Comparison of ENCODE assay signal across 14 cellular contexts in the genomic region with DNA sequence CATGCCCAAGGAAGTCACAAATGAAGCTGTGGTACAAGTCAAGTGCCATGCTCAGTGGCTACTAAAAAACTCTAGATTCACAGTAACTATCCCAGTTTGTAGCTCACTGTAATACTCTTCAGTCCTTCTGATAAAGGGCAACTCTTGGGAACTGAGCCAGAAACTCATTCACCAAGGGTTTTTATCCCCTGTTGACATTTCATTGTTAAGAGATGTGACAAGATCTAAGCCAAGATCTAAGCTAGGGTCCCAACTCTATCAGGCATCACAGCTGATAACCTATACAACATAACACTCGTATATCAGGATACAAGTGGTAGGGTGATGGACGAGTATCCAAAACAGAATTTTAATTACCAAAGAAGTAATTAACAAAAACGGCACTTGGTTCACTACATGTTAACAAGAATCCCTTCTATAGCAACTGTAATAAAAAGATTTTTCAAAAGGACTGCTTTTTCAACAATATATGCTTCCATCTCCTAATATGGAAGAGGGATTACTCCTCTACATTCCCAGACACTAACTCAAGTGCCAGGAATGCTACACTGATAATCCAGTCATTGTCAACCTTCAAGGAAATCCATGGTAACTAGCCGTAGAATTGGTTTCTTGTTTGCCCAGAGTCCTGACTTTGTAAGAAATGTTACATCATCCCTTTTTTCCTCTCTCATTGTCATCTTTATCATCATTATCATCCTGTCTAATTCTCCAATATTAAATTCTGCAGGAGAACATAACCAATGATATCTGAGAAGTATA.
DNase-seq lines count a peak whose midpoint lies in the region; ATAC-seq, FAIRE-seq and TF ChIP-seq lines count a peak whose summit lies in the region.
"Had no signal": no experiment of that assay in that cellular context is flagged by ENCODE, and none has a peak within 500 bp of the region (broad histone marks: within the 10 kb centered on the region; RNA-seq: fewer than 3 reads in every experiment).

No MANE protein-coding gene starts in this region.

- peak; percentile 46 for DNase-seq in A673 (ENCODE audit: low spot score)
- no peak for DNase-seq in H54 (ENCODE audit: insufficient read length, low spot score)
- peak; percentile 98 for DNase-seq in astrocyte (ENCODE audit: low read depth)
- no peak for DNase-seq in right cardiac atrium
- DNase-seq in endothelial cell (ENCODE audit: low spot score), result no peak
- DNase-seq in NCI-H510A (lab: John Stamatoyannopoulos, UW), result no peak
- no peak for DNase-seq in NCI-H1694 treated with DMSO at 0.1 percent for 48 hours (lab: John Stamatoyannopoulos, UW)
- DNase-seq in sigmoid colon, result no peak
- DNase-seq: activated CD4-positive, alpha-beta T cell treated with anti-CD3 and anti-CD28 coated beads for 36 hours; activated naive CD8-positive, alpha-beta T cell treated with anti-CD3 and anti-CD28 coated beads, Interleukin-2, amount 50 U/mL, for 24 hours; stimulated activated CD4-positive, alpha-beta T cell treated with anti-CD3 and anti-CD28 coated beads, Interleukin-2, amount 100 ng/mL, for 24 hours; testis had no signal

- BruUV-seq in A673 (replicated peaks; lab: Mats Ljungman, UMichigan), result no TSS peak

- H2AFZ ChIP-seq in astrocyte (ENCODE audit: low read depth, low read length), result no peak overlapping the region

- FAIRE-seq in H54 (lab: Jason Lieb, UNC) (peak; percentile 64), astrocyte (lab: Jason Lieb, UNC) (peak; percentile 99)

- peaks cover 4% of the 10 kb centered on the region for H3K36me3 Mint-ChIP-seq in astrocyte (ENCODE audit: low read depth, unreplicated experiment)
- H3K36me3 Mint-ChIP-seq in endothelial cell (ENCODE audit: low read depth, unreplicated experiment), result peaks cover under 1% of the 10 kb centered on the region

- H3K9me3 ChIP-seq in A673 (ENCODE audit: low read depth, low read length, poor library complexity, severe bottlenecking) (peaks cover 4% of the 10 kb centered on the region), astrocyte (ENCODE audit: insufficient read depth, low read depth, low read length) (no peaks in the 10 kb centered on the region), right cardiac atrium (ENCODE audit: control insufficient read depth, low read length) (no peaks in the 10 kb centered on the region), sigmoid colon (no peaks in the 10 kb centered on the region)
- H3K9me3 ChIP-seq: testis had no signal

- peak overlapping the region; percentile 74 for H3K4me2 ChIP-seq in astrocyte (ENCODE audit: low read length)

- POLR2A ChIA-PET in A673 (lab: Charles Lee; ENCODE audit: low non-redundant PET), result no interaction called here

- CTCF ChIA-PET in A673 (lab: Charles Lee), result no interaction called here

- H3K4me1 ChIP-seq in A673 (ENCODE audit: insufficient read depth, low read length, poor library complexity, severe bottlenecking) (peaks cover 6% of the 10 kb centered on the region), astrocyte (ENCODE audit: insufficient read depth, low read length) (peaks cover 46% of the 10 kb centered on the region), right cardiac atrium (ENCODE audit: control insufficient read depth, insufficient read depth, low read length) (peaks cover under 1% of the 10 kb centered on the region), sigmoid colon (no peaks in the 10 kb centered on the region)
- H3K4me1 ChIP-seq: testis had no signal

- no peaks in the 10 kb centered on the region for H4K20me1 ChIP-seq in astrocyte (ENCODE audit: insufficient read depth, low read length)

- intact Hi-C loops in A673 (cut with micrococcal nuclease; ENCODE audit: unreplicated experiment), result no loop called here
- intact Hi-C loops in right cardiac atrium (cut with DNase I), result no loop called here
- intact Hi-C loops in sigmoid colon (cut with DNase I), result no loop called here

- peak; percentile 53 to 57 for ATAC-seq in right cardiac atrium
- ATAC-seq: activated CD4-positive, alpha-beta T cell treated with anti-CD3 and anti-CD28 coated beads for 36 hours; activated naive CD8-positive, alpha-beta T cell treated with anti-CD3 and anti-CD28 coated beads, Interleukin-2, amount 50 U/mL, for 24 hours; Panc1 had no signal

- H3K27ac ChIP-seq in A673 (ENCODE audit: low read depth, low read length, poor library complexity, severe bottlenecking), result no peak overlapping the region
- H3K27ac ChIP-seq in astrocyte (ENCODE audit: low read depth, low read length), result peak overlapping the region; percentile 99
- H3K27ac ChIP-seq in right cardiac atrium (ENCODE audit: low read length), result peak overlapping the region; percentile 59
- H3K27ac ChIP-seq in sigmoid colon, result no peak overlapping the region
- H3K27ac ChIP-seq: C4-2B, testis had no signal

- H3K4me3 ChIP-seq in A673 (ENCODE audit: low read depth, low read length, poor library complexity, severe bottlenecking), result no peak overlapping the region
- peak overlapping the region; percentile 24 for H3K4me3 ChIP-seq in astrocyte (ENCODE audit: insufficient read depth, low read depth, low read length)
- no peak overlapping the region for H3K4me3 ChIP-seq in right cardiac atrium (ENCODE audit: low read length)
- no peak overlapping the region for H3K4me3 ChIP-seq in sigmoid colon
- H3K4me3 ChIP-seq: testis had no signal

- H3K36me3 ChIP-seq in A673 (ENCODE audit: insufficient read depth, low read length, poor library complexity, severe bottlenecking) (no peaks in the 10 kb centered on the region), astrocyte (ENCODE audit: insufficient read depth, low read length) (no peaks in the 10 kb centered on the region), sigmoid colon (no peaks in the 10 kb centered on the region)

- H3K27ac Mint-ChIP-seq in astrocyte (ENCODE audit: unreplicated experiment) (peak overlapping the region; percentile 99), endothelial cell (ENCODE audit: unreplicated experiment) (no peak overlapping the region)
- H3K27ac Mint-ChIP-seq: activated CD4-positive, alpha-beta T cell treated with anti-CD3 and anti-CD28 coated beads for 36 hours; activated naive CD8-positive, alpha-beta T cell treated with anti-CD3 and anti-CD28 coated beads, Interleukin-2, amount 50 U/mL, for 24 hours had no signal

- TF ChIP-seq POLR2A in H54 (IDR thresholded peaks at IDR 0.05; ENCODE audit: low read depth, low read length) (no peak), sigmoid colon (IDR thresholded peaks at IDR 0.05) (no peak)

- H3K9me3 Mint-ChIP-seq in astrocyte (ENCODE audit: unreplicated experiment) (peaks cover 5% of the 10 kb centered on the region), endothelial cell (ENCODE audit: unreplicated experiment) (no peaks in the 10 kb centered on the region)

- H3K4me3 Mint-ChIP-seq in astrocyte (ENCODE audit: unreplicated experiment), result peak overlapping the region; percentile 12
- no peak overlapping the region for H3K4me3 Mint-ChIP-seq in endothelial cell (ENCODE audit: unreplicated experiment)
- H3K4me3 Mint-ChIP-seq: activated CD4-positive, alpha-beta T cell treated with anti-CD3 and anti-CD28 coated beads for 36 hours; activated naive CD8-positive, alpha-beta T cell treated with anti-CD3 and anti-CD28 coated beads, Interleukin-2, amount 50 U/mL, for 24 hours had no signal

- no peak for TF ChIP-seq CTCF in A673 (conservative IDR thresholded peaks at IDR 0.05; ENCODE audit: low read depth, low read length)
- TF ChIP-seq CTCF in astrocyte (IDR thresholded peaks at IDR 0.05; ENCODE audit: insufficient read depth, low read depth, low read length), result no peak
- no peak for TF ChIP-seq CTCF in endothelial cell (IDR thresholded peaks at IDR 0.05; ENCODE audit: unreplicated experiment)
- no peak for TF ChIP-seq CTCF in sigmoid colon (IDR thresholded peaks at IDR 0.05)

- H3K27me3 ChIP-seq in A673 (replicated peaks; ENCODE audit: insufficient read depth, low read depth, low read length, poor library complexity) (peaks cover 8% of the 10 kb centered on the region), astrocyte (ENCODE audit: insufficient read depth, low read length) (no peaks in the 10 kb centered on the region), right cardiac atrium (ENCODE audit: control insufficient read depth, insufficient read depth) (no peaks in the 10 kb centered on the region), sigmoid colon (no peaks in the 10 kb centered on the region)
- H3K27me3 ChIP-seq: testis had no signal

- H3K27me3 Mint-ChIP-seq in astrocyte (ENCODE audit: low read depth, unreplicated experiment), result no peaks in the 10 kb centered on the region
- H3K27me3 Mint-ChIP-seq in endothelial cell (ENCODE audit: unreplicated experiment), result peaks cover under 1% of the 10 kb centered on the region
- H3K27me3 Mint-ChIP-seq: activated CD4-positive, alpha-beta T cell treated with anti-CD3 and anti-CD28 coated beads for 36 hours; activated naive CD8-positive, alpha-beta T cell treated with anti-CD3 and anti-CD28 coated beads, Interleukin-2, amount 50 U/mL, for 24 hours had no signal

- H3K4me1 Mint-ChIP-seq in astrocyte (ENCODE audit: low read depth, unreplicated experiment) (peaks cover 57% of the 10 kb centered on the region), endothelial cell (ENCODE audit: unreplicated experiment) (peaks cover 25% of the 10 kb centered on the region)
- H3K4me1 Mint-ChIP-seq: activated CD4-positive, alpha-beta T cell treated with anti-CD3 and anti-CD28 coated beads for 36 hours; activated naive CD8-positive, alpha-beta T cell treated with anti-CD3 and anti-CD28 coated beads, Interleukin-2, amount 50 U/mL, for 24 hours had no signal

- 38% methylated on average over 4 of the region's 4 CpGs for WGBS in right cardiac atrium
- 73 to 79% methylated on average over 4 of the region's 4 CpGs for WGBS in sigmoid colon, 2 donors

- TF ChIP-seq EP300 in sigmoid colon (IDR thresholded peaks at IDR 0.05), result no peak

- peak overlapping the region; percentile 79 for H3K9ac ChIP-seq in astrocyte (ENCODE audit: low read length)

- peaks cover 86% of the 10 kb centered on the region for H3K79me2 ChIP-seq in astrocyte (ENCODE audit: insufficient read depth, low read length)

Comparison
In these comparisons a context has a peak if more than half of its experiments do, and no peak if none do; other contexts are left out.
1. DNase-seq: peak in A673 (single experiment) and astrocyte (single experiment); none in H54 (single experiment), right cardiac atrium (0 of 3), endothelial cell (single experiment), NCI-H510A (single experiment), NCI-H1694 treated with DMSO at 0.1 percent for 48 hours (single experiment) and sigmoid colon (single experiment).
2. H3K27ac ChIP-seq: peak in astrocyte (single experiment) and right cardiac atrium (single experiment); none in A673 (single experiment) and sigmoid colon (0 of 4).